In the genomic region with DNA sequence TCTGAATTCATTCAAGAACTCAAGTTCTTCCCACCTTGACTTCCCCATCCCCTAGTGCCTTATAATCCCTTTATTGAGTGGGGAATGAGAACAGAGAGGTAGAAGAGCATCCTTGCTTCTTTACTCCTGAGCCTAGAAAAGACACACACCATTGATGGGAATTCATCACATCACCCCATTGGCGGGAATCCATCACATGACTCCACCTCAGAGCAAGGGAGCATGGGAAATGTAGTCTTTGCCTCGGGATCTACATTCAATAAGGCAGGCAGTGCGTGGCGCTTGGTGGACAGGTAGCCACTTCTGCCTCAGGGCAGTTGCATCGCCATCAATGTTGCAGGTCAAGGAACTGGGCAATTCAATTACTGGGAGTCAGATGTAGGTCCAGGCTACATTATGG, we compare ENCODE assay signal across 15 cellular contexts. TPM values are rescaled to one million over a fixed set of nuclear protein-coding genes. Genes with fewer than 3 reads are reported as not detected.
DNase-seq lines count a peak whose midpoint lies in the region; ATAC-seq, FAIRE-seq and TF ChIP-seq lines count a peak whose summit lies in the region.
"Had no signal": no experiment of that assay in that cellular context is flagged by ENCODE, and none has a peak within 500 bp of the region (broad histone marks: within the 10 kb centered on the region; RNA-seq: fewer than 3 reads in every experiment).

No MANE protein-coding gene starts in this region.

- H3K18ac ChIP-seq in H1 (ENCODE audit: extremely low read depth, low read length) = no peak overlapping the region

- H3K4me3 ChIP-seq in A673 (ENCODE audit: low read depth, low read length, poor library complexity, severe bottlenecking) = no peak overlapping the region
- H3K4me3 ChIP-seq in DND-41 (ENCODE audit: low read depth in 1 of 2, low read length in 2 of 2) = no peak overlapping the region
- no peak overlapping the region for H3K4me3 ChIP-seq in NB4 (ENCODE audit: low read depth, low read length)
- H3K4me3 ChIP-seq in H1 (ENCODE audit: extremely low read depth in 1 of 4, insufficient read depth in 2 of 4, low read depth in 3 of 4, low read length in 4 of 4) = no peak overlapping the region
- H3K4me3 ChIP-seq in thyroid gland (replicated peaks in 1 of 3) = no peak overlapping the region
- H3K4me3 ChIP-seq: esophagus muscularis mucosa had no signal

- no peak overlapping the region for H4K5ac ChIP-seq in H1 (ENCODE audit: insufficient read length, low read depth, low read length)

- no peaks in the 10 kb centered on the region for H3K36me3 Mint-ChIP-seq in endothelial cell (ENCODE audit: low read depth, unreplicated experiment)
- H3K36me3 Mint-ChIP-seq: activated naive CD4-positive, alpha-beta T cell treated with anti-CD3 and anti-CD28 coated beads, Interleukin-2, amount 50 U/mL, for 24 hours; CD14-positive monocyte had no signal

- H2AK5ac ChIP-seq in H1 (ENCODE audit: low read depth, low read length) = no peak overlapping the region

- H3K36me3 ChIP-seq in A673 (ENCODE audit: insufficient read depth, low read length, poor library complexity, severe bottlenecking) = no peaks in the 10 kb centered on the region
- H3K36me3 ChIP-seq in DND-41 (ENCODE audit: insufficient read depth, low read length) = no peaks in the 10 kb centered on the region
- H3K36me3 ChIP-seq in H1 (ENCODE audit: control insufficient read depth in 2 of 4, insufficient read depth in 4 of 4, low read length in 3 of 4) = no peaks in the 10 kb centered on the region
- no peaks in the 10 kb centered on the region for H3K36me3 ChIP-seq in thyroid gland
- H3K36me3 ChIP-seq: esophagus muscularis mucosa had no signal

- no peak overlapping the region for H2BK5ac ChIP-seq in H1 (ENCODE audit: low read depth, low read length)

- no peak for ATAC-seq in DND-41 (ENCODE audit: insufficient read depth, low read depth)
- no peak for ATAC-seq in GM18868 (IDR thresholded peaks at IDR 0.05; ENCODE audit: unreplicated experiment)
- ATAC-seq: sciatic nerve had no signal

- no peak overlapping the region for H2BK20ac ChIP-seq in H1 (ENCODE audit: low read length)

- no peaks in the 10 kb centered on the region for H3K9me3 Mint-ChIP-seq in endothelial cell (ENCODE audit: unreplicated experiment)
- H3K9me3 Mint-ChIP-seq: activated naive CD4-positive, alpha-beta T cell treated with anti-CD3 and anti-CD28 coated beads, Interleukin-2, amount 50 U/mL, for 24 hours; T-helper 2 cell treated with Interferon-gamma antibody and Interleukin-4, amounts not matched to agents 5 μg/mL and 100 μg/mL, for 36 hours had no signal

- TF ChIP-seq RAD21 in H1 (IDR thresholded peaks at IDR 0.05 in 1 of 2, conservative IDR thresholded peaks at IDR 0.05 in 1 of 2; ENCODE audit: low read depth in 2 of 2, low read length in 2 of 2) = no peak

- intact Hi-C loops in A673 (cut with micrococcal nuclease; ENCODE audit: unreplicated experiment) = no loop called here
- intact Hi-C loops in thyroid gland (cut with DNase I) = no loop called here

- no peak overlapping the region for H4K8ac ChIP-seq in H1 (ENCODE audit: extremely low read depth, insufficient read depth, low read length)

- 67% methylated on average over 4 of the region's 5 CpGs; no CpG with 5 or more reads in 1 of the 2 experiments for WGBS in H1 (ENCODE audit: extremely low coverage in 1 of 2, insufficient coverage in 1 of 2, insufficient read length in 1 of 2, insufficient replicate concordance in 2 of 2, low coverage in 1 of 2, low lambda C conversion rate in 2 of 2, missing lambda C conversion rate in 1 of 2), 2 experiments
- 51 to 82% methylated on average over 5 of the region's 5 CpGs for WGBS in thyroid gland, 2 donors

- FAIRE-seq in H1 (lab: Jason Lieb, UNC) = peak; percentile 95
- FAIRE-seq: islet of Langerhans had no signal

- POLR2A ChIA-PET in A673 (lab: Charles Lee; ENCODE audit: low non-redundant PET) (no interaction called here), H1 (lab: Charles Lee; ENCODE audit: partially characterized antibody) (no interaction called here)

- H4K20me1 ChIP-seq in DND-41 (ENCODE audit: insufficient read depth, low read length) = no peaks in the 10 kb centered on the region
- H4K20me1 ChIP-seq in H1 (replicated peaks in 1 of 2; ENCODE audit: control insufficient read depth in 1 of 2, insufficient read depth in 2 of 2, low read length in 2 of 2) = no peaks in the 10 kb centered on the region

- H3K23me2 ChIP-seq in H1 (ENCODE audit: low read depth, low read length) = peaks cover 2% of the 10 kb centered on the region; the same call in 1 of the 2 replicates

- CTCF ChIA-PET in A673 (lab: Charles Lee) (no interaction called here), H1 (lab: Charles Lee; ENCODE audit: partially characterized antibody) (no interaction called here)

- no peak overlapping the region for H2BK15ac ChIP-seq in H1 (ENCODE audit: low read length)

- no peak overlapping the region for H3K56ac ChIP-seq in H1 (replicated peaks; ENCODE audit: insufficient read length, low read depth, low read length)

- no peaks in the 10 kb centered on the region for H3K79me2 ChIP-seq in DND-41 (ENCODE audit: insufficient read depth, low read length)
- H3K79me2 ChIP-seq in H1 (ENCODE audit: control insufficient read depth in 1 of 2, insufficient read depth in 2 of 2, low read length in 2 of 2) = no peaks in the 10 kb centered on the region

- no peaks in the 10 kb centered on the region for H3K27me3 ChIP-seq in A673 (replicated peaks; ENCODE audit: insufficient read depth, low read depth, low read length, poor library complexity)
- H3K27me3 ChIP-seq in DND-41 (ENCODE audit: insufficient read depth, low read length, poor library complexity) = no peaks in the 10 kb centered on the region
- H3K27me3 ChIP-seq in H1 (replicated peaks in 1 of 4; ENCODE audit: control insufficient read depth in 3 of 4, extremely low read depth in 1 of 4, insufficient read depth in 3 of 4, low read length in 3 of 4) = no peaks in the 10 kb centered on the region
- H3K27me3 ChIP-seq in thyroid gland = no peaks in the 10 kb centered on the region
- H3K27me3 ChIP-seq: esophagus muscularis mucosa had no signal

- no TSS peak for BruUV-seq in A673 (replicated peaks; lab: Mats Ljungman, UMichigan)

- H3K23ac ChIP-seq in H1 (ENCODE audit: insufficient read length) = no peak overlapping the region

- H3K9me3 ChIP-seq in A673 (ENCODE audit: low read depth, low read length, poor library complexity, severe bottlenecking) = no peaks in the 10 kb centered on the region
- no peaks in the 10 kb centered on the region for H3K9me3 ChIP-seq in DND-41 (ENCODE audit: insufficient read depth, low read length, severe bottlenecking)
- H3K9me3 ChIP-seq in H1 (ENCODE audit: insufficient read depth in 2 of 2, low read depth in 1 of 2, low read length in 1 of 2) = no peaks in the 10 kb centered on the region
- H3K9me3 ChIP-seq in thyroid gland = no peaks in the 10 kb centered on the region
- H3K9me3 ChIP-seq: esophagus muscularis mucosa had no signal

- H4K91ac ChIP-seq in H1 (replicated peaks; ENCODE audit: insufficient read length, low read length) = no peak overlapping the region

- no peaks in the 10 kb centered on the region for H3K79me1 ChIP-seq in H1 (ENCODE audit: low read depth, low read length)

- DNase-seq in A673 (ENCODE audit: low spot score) = peak; percentile 43
- peak; percentile 4 for DNase-seq in DND-41
- DNase-seq in NB4 (ENCODE audit: low read depth) = peak; percentile 8
- peak in 1 of 2 experiments; percentile 54 for DNase-seq in H1 (ENCODE audit: low read depth in 1 of 2, low spot score in 2 of 2)
- DNase-seq in thyroid gland = no peak
- DNase-seq in DMS79 (lab: John Stamatoyannopoulos, UW) = no peak
- no peak for DNase-seq in endothelial cell (ENCODE audit: low spot score)
- DNase-seq: NCI-H1694 treated with DMSO at 0.1 percent for 48 hours had no signal

- H3K14ac ChIP-seq in H1 (ENCODE audit: insufficient read length) = no peak overlapping the region

- H3K27ac Mint-ChIP-seq in endothelial cell (ENCODE audit: unreplicated experiment) = no peak overlapping the region
- H3K27ac Mint-ChIP-seq: activated naive CD4-positive, alpha-beta T cell treated with anti-CD3 and anti-CD28 coated beads, Interleukin-2, amount 50 U/mL, for 24 hours; CD14-positive monocyte; T-helper 2 cell treated with Interferon-gamma antibody and Interleukin-4, amounts not matched to agents 5 μg/mL and 100 μg/mL, for 36 hours had no signal

- H3K4me3 Mint-ChIP-seq in endothelial cell (ENCODE audit: unreplicated experiment) = no peak overlapping the region
- H3K4me3 Mint-ChIP-seq: activated naive CD4-positive, alpha-beta T cell treated with anti-CD3 and anti-CD28 coated beads, Interleukin-2, amount 50 U/mL, for 24 hours; CD14-positive monocyte; T-helper 2 cell treated with Interferon-gamma antibody and Interleukin-4, amounts not matched to agents 5 μg/mL and 100 μg/mL, for 36 hours had no signal

- H3K4me1 ChIP-seq in A673 (ENCODE audit: insufficient read depth, low read length, poor library complexity, severe bottlenecking) (peaks cover 6% of the 10 kb centered on the region), DND-41 (ENCODE audit: insufficient read depth, low read length) (no peaks in the 10 kb centered on the region), H1 (replicated peaks in 1 of 4; ENCODE audit: control insufficient read depth in 3 of 4, insufficient read depth in 4 of 4, low read length in 3 of 4) (no peaks in the 10 kb centered on the region), thyroid gland (no peaks in the 10 kb centered on the region)
- H3K4me1 ChIP-seq: esophagus muscularis mucosa had no signal

- H2AFZ ChIP-seq in DND-41 (ENCODE audit: low read depth, low read length) = no peak overlapping the region
- no peak overlapping the region for H2AFZ ChIP-seq in H1 (ENCODE audit: low read length)

- no peak overlapping the region for H3K4me2 ChIP-seq in DND-41 (ENCODE audit: insufficient read depth, low read length)
- H3K4me2 ChIP-seq in H1 (ENCODE audit: insufficient read depth in 1 of 2, low read depth in 2 of 2, low read length in 2 of 2) = no peak overlapping the region

- no peak overlapping the region for H3K27ac ChIP-seq in A673 (ENCODE audit: low read depth, low read length, poor library complexity, severe bottlenecking)
- no peak overlapping the region for H3K27ac ChIP-seq in DND-41 (ENCODE audit: low read length)
- no peak overlapping the region for H3K27ac ChIP-seq in H1 (ENCODE audit: low read depth, low read length)
- H3K27ac ChIP-seq in thyroid gland = no peak overlapping the region
- H3K27ac ChIP-seq: esophagus muscularis mucosa had no signal

- no peak overlapping the region for H3K4ac ChIP-seq in H1 (replicated peaks; ENCODE audit: insufficient read length, low read depth, low read length)

- no peak overlapping the region for H2BK12ac ChIP-seq in H1 (ENCODE audit: low read depth, low read length)

- no peaks in the 10 kb centered on the region for H3K27me3 Mint-ChIP-seq in endothelial cell (ENCODE audit: unreplicated experiment)
- H3K27me3 Mint-ChIP-seq: activated naive CD4-positive, alpha-beta T cell treated with anti-CD3 and anti-CD28 coated beads, Interleukin-2, amount 50 U/mL, for 24 hours had no signal

- H3K9ac ChIP-seq in DND-41 (ENCODE audit: low read depth, low read length) = no peak overlapping the region
- H3K9ac ChIP-seq in H1 (replicated peaks in 1 of 4; ENCODE audit: extremely low read depth in 1 of 4, low read depth in 3 of 4, low read length in 3 of 4) = no peak overlapping the region

- TF ChIP-seq CTCF in A673 (conservative IDR thresholded peaks at IDR 0.05; ENCODE audit: low read depth, low read length) = no peak
- no peak for TF ChIP-seq CTCF in DND-41 (IDR thresholded peaks at IDR 0.05; ENCODE audit: borderline replicate concordance, extremely low read depth, low read length, poor library complexity, severe bottlenecking)
- TF ChIP-seq CTCF in NB4 (IDR thresholded peaks at IDR 0.05; ENCODE audit: low read depth, low read length) = no peak
- no peak for TF ChIP-seq CTCF in H1 (IDR thresholded peaks at IDR 0.05; ENCODE audit: control extremely low read depth in 1 of 3, insufficient read depth in 1 of 3, low read depth in 1 of 3, low read length in 3 of 3)
- TF ChIP-seq CTCF in thyroid gland (IDR thresholded peaks at IDR 0.05) = no peak
- TF ChIP-seq CTCF in endothelial cell (IDR thresholded peaks at IDR 0.05; ENCODE audit: unreplicated experiment) = no peak

- no peaks in the 10 kb centered on the region for H3K4me1 Mint-ChIP-seq in endothelial cell (ENCODE audit: unreplicated experiment)
- H3K4me1 Mint-ChIP-seq: activated naive CD4-positive, alpha-beta T cell treated with anti-CD3 and anti-CD28 coated beads, Interleukin-2, amount 50 U/mL, for 24 hours; CD14-positive monocyte had no signal

- H2BK120ac ChIP-seq in H1 (replicated peaks; ENCODE audit: low read depth, low read length) = no peak overlapping the region

- no peak for TF ChIP-seq EP300 in H1 (IDR thresholded peaks at IDR 0.05; ENCODE audit: borderline replicate concordance in 1 of 2, low read depth in 2 of 2, low read length in 2 of 2)

- TF ChIP-seq POLR2A in NB4 (IDR thresholded peaks at IDR 0.05; ENCODE audit: extremely low read depth, insufficient read length) (no peak), H1 (IDR thresholded peaks at IDR 0.05; ENCODE audit: control extremely low read depth in 1 of 2, low read depth in 2 of 2, low read length in 2 of 2) (no peak), thyroid gland (IDR thresholded peaks at IDR 0.05) (no peak)

RNA-seq across cellular contexts. Expression of a gene that starts 50.7 kb away (rescaled TPM):
- total RNA-seq in A673 (2021) = not detected in 2 replicates
- 1.5 and 1.7 TPM in 2 replicates for total RNA-seq in H1 (2021; fragmentation: NEBNext Ultra II Directional; extraction: Animal tissue kit (Norgen Biotek cat#: 25700))
- polyA plus RNA-seq in H1 (2011; rRNA removed) = 0.56 and 0.71 TPM in 2 replicates
- polyA plus RNA-seq in H1 (2011; cell fraction: cytosol; rRNA removed) = 0.78 TPM
- 1.1 TPM for polyA plus RNA-seq in H1 (2011; cell fraction: nucleus; rRNA removed)
- polyA plus RNA-seq in H1 (2012, experiment 1 of 2) = 1.2 to 1.4 TPM (median 1.3 TPM) in 4 replicates
- polyA plus RNA-seq in H1 (2012, experiment 2 of 2) = 0.07 TPM
- 1.1 TPM for polyA plus RNA-seq in H1 (2013, experiment 1 of 2)
- 0.98 TPM for polyA plus RNA-seq in H1 (2013, experiment 2 of 2)
- 2.3 and 3.0 TPM in 2 replicates for polyA minus RNA-seq in H1 (2011; rRNA and poly(A)+ RNA removed)
- polyA minus RNA-seq in H1 (2011; cell fraction: cytosol; rRNA and poly(A)+ RNA removed) = 1.7 TPM
- polyA minus RNA-seq in H1 (2011; cell fraction: nucleus; rRNA and poly(A)+ RNA removed) = 1.6 TPM
- total RNA-seq in thyroid gland = 10 to 100 TPM; 31.0 to 52.8 (median 50.4) TPM
- 4.3 TPM for total RNA-seq in endothelial cell (ENCODE audit: unreplicated experiment)
- polyA plus RNA-seq: CD14-positive monocyte had no signal

Comparison
In these comparisons a context has a peak if more than half of its experiments do, and no peak if none do; other contexts are left out.
1. DNase-seq: peak in A673 (single experiment), DND-41 (single experiment) and NB4 (single experiment); none in thyroid gland (0 of 2), DMS79 (single experiment) and endothelial cell (single experiment).